Comparison of ENCODE assay signal across 16 cellular contexts in genomic region chr14:69631509-69631908, GRCh38. TPM values are rescaled to one million over a fixed set of nuclear protein-coding genes. Genes with fewer than 3 reads are reported as not detected.
DNase-seq lines count a peak whose midpoint lies in the region; ATAC-seq and TF ChIP-seq lines count a peak whose summit lies in the region.
"Had no signal": no experiment of that assay in that cellular context is flagged by ENCODE, and none has a peak within 500 bp of the region (broad histone marks: within the 10 kb centered on the region; RNA-seq: fewer than 3 reads in every experiment).

No MANE protein-coding gene starts in this region.

- peak overlapping the region; percentile 36 for H3K27ac ChIP-seq in OCI-LY1 (ENCODE audit: low read depth, low read length, poor library complexity, severe bottlenecking)
- H3K27ac ChIP-seq in psoas muscle, result no peak overlapping the region
- H3K27ac ChIP-seq in colonic mucosa, result no peak overlapping the region
- H3K27ac ChIP-seq: parathyroid adenoma, RWPE1, suprapubic skin had no signal

- peaks cover 100% of the 10 kb centered on the region for H3K79me2 ChIP-seq in OCI-LY1 (ENCODE audit: insufficient read depth, low read length)

- 0 out of 2 replicates have a peak, but pooled peaks cover 9% of the 10 kb centered on the region for H3F3A ChIP-seq in OCI-LY1 (ENCODE audit: insufficient read depth, low read length)

- no peaks in the 10 kb centered on the region for H3K9me2 ChIP-seq in OCI-LY1 (ENCODE audit: low read depth, low read length)

- H4K20me1 ChIP-seq in OCI-LY1 (ENCODE audit: insufficient read depth, low read length), result no peaks in the 10 kb centered on the region

- intact Hi-C loops in psoas muscle (cut with DNase I) (no loop called here), colonic mucosa (cut with DNase I) (no loop called here)

- H3K36me3 ChIP-seq in OCI-LY1 (ENCODE audit: insufficient read depth, low read length) (peaks cover 17% of the 10 kb centered on the region; the same call in 1 of the 2 replicates), psoas muscle (ENCODE audit: insufficient read depth in 1 of 2, low read depth in 1 of 2) (no peaks in the 10 kb centered on the region), colonic mucosa (no peaks in the 10 kb centered on the region)
- H3K36me3 ChIP-seq: suprapubic skin had no signal

- DNase-seq in EH (ENCODE audit: low read depth) (peak; percentile 85), fibroblast of gingiva (ENCODE audit: low read depth) (peak; percentile 80), psoas muscle (no peak), colonic mucosa (no peak), NCI-H1694 (lab: John Stamatoyannopoulos, UW) (no peak)
- DNase-seq: activated CD4-positive, alpha-beta T cell treated with anti-CD3 and anti-CD28 coated beads for 4 hours; activated T-cell treated with anti-CD3 and anti-CD28 coated beads, Interleukin-2, amount 50 U/mL, for 48 hours; NCI-H2029 treated with DMSO at 0.1 percent for 48 hours; NCI-H748 treated with DMSO at 0.1 percent for 48 hours; stimulated activated CD4-positive, alpha-beta T cell treated with anti-CD3 and anti-CD28 coated beads, Interleukin-15, amount 100 ng/mL, for 24 hours had no signal

- H3K4me3 ChIP-seq in OCI-LY1 (ENCODE audit: low read depth, low read length, poor library complexity, severe bottlenecking) (no peak overlapping the region), psoas muscle (no peak overlapping the region), colonic mucosa (no peak overlapping the region)
- H3K4me3 ChIP-seq: suprapubic skin had no signal

- H3K4me1 ChIP-seq in OCI-LY1 (ENCODE audit: insufficient read depth, low read length, severe bottlenecking), result peaks cover 100% of the 10 kb centered on the region
- peaks cover 79% of the 10 kb centered on the region for H3K4me1 ChIP-seq in psoas muscle
- peaks cover 24% of the 10 kb centered on the region for H3K4me1 ChIP-seq in colonic mucosa

- H3K27me3 ChIP-seq in OCI-LY1 (ENCODE audit: insufficient read depth, low read length) (no peaks in the 10 kb centered on the region), psoas muscle (ENCODE audit: insufficient read depth in 3 of 3, low read length in 2 of 3) (no peaks in the 10 kb centered on the region), colonic mucosa (no peaks in the 10 kb centered on the region)
- H3K27me3 ChIP-seq: suprapubic skin had no signal

- H3K4me2 ChIP-seq in OCI-LY1 (ENCODE audit: low read length), result peak overlapping the region; percentile 7; the same call in 1 of the 2 replicates

- 46 to 61% (median 46%) methylated on average over 4 of the region's 4 CpGs for WGBS in psoas muscle, 3 donors

- no peak overlapping the region for H2AFZ ChIP-seq in OCI-LY1 (ENCODE audit: low read length)
- H2AFZ ChIP-seq: parathyroid adenoma had no signal

- TF ChIP-seq CTCF in OCI-LY1 (IDR thresholded peaks at IDR 0.05; ENCODE audit: low read length) (no peak), psoas muscle (IDR thresholded peaks at IDR 0.05) (no peak), colonic mucosa (IDR thresholded peaks at IDR 0.05) (no peak)

- ATAC-seq in psoas muscle, result peak in 3 of 4 donors; percentile 18 to 50 (median 45)
- no peak for ATAC-seq in esophagus mucosa

- no peaks in the 10 kb centered on the region for H3K9me3 ChIP-seq in OCI-LY1 (ENCODE audit: low read length)
- H3K9me3 ChIP-seq in psoas muscle, result no peaks in the 10 kb centered on the region
- no peaks in the 10 kb centered on the region for H3K9me3 ChIP-seq in colonic mucosa
- H3K9me3 ChIP-seq: suprapubic skin had no signal

- H3K9ac ChIP-seq in OCI-LY1 (ENCODE audit: low read length) (no peak overlapping the region; the same call in 1 of the 2 replicates), colonic mucosa (ENCODE audit: low read depth in 2 of 2, low read length in 2 of 2) (no peak overlapping the region)
- H3K9ac ChIP-seq: parathyroid adenoma had no signal

RNA-seq across cellular contexts. Expression of gene SUSD6, which starts 20.1 kb away (rescaled TPM):
- total RNA-seq in psoas muscle (10 to 100 TPM; 14.9 to 23.4 (median 22.4) TPM), colonic mucosa (10 to 100 TPM; 27.3 to 70.3 TPM), esophagus mucosa (35.2 TPM)
- 10 to 100 TPM in 2 of 3 donors, 1 to 10 TPM in 1; 6.9 to 13.3 (median 11.7) TPM for polyA plus RNA-seq in psoas muscle

RNA-seq across cellular contexts. Expression of gene CCDC177, which starts 56.8 kb away (rescaled TPM):
- total RNA-seq in psoas muscle (not detected), colonic mucosa (not detected), esophagus mucosa (not detected)
- not detected for polyA plus RNA-seq in psoas muscle
- total RNA-seq: mononuclear cell had no signal

Comparison
In these comparisons a context has a peak if more than half of its experiments do, and no peak if none do; other contexts are left out.
1. DNase-seq: peak in EH (single experiment) and fibroblast of gingiva (single experiment); none in psoas muscle (0 of 2), colonic mucosa (single experiment) and NCI-H1694 (single experiment).